In genomic region chr5:134738133-134738962, GRCh38 we compare ENCODE assay signal across 8 cellular contexts. TPM values are rescaled to one million over a fixed set of nuclear protein-coding genes. Genes with fewer than 3 reads are reported as not detected.
DNase-seq lines count a peak whose midpoint lies in the region; FAIRE-seq and TF ChIP-seq lines count a peak whose summit lies in the region.

TSS of gene CAMLG (plus strand) at chr5:134738548. CDS start at chr5:134738621, 73 bp downstream.

- H2AK5ac ChIP-seq in H9 (ENCODE audit: insufficient read length, low read length): no peak within 1 kb of the TSS

- no peak within 1 kb of the TSS for H3K56ac ChIP-seq in H9 (ENCODE audit: insufficient read length, low read depth, low read length)

- WGBS in H9 (ENCODE audit: extremely low coverage, insufficient read length, low lambda C conversion rate): no CpG with 5 or more reads among the region's 66 CpGs
- 0% methylated on average over 49 to 66 of the region's 66 CpGs for WGBS in stomach, 5 donors

- TF ChIP-seq EP300 in neural cell (conservative IDR thresholded peaks at IDR 0.05; ENCODE audit: poor library complexity, severe bottlenecking): peak; percentile 31
- TF ChIP-seq EP300 in stomach (IDR thresholded peaks at IDR 0.05): no peak

- H4K20me1 ChIP-seq in H9 (ENCODE audit: control insufficient read depth, insufficient read depth, insufficient read length) (no peaks in the 10 kb centered on the region), neural cell (ENCODE audit: insufficient read depth) (no peaks in the 10 kb centered on the region)

- peak in 2 of 4 donors; percentile 84 to 88 for TF ChIP-seq POLR2A in stomach (IDR thresholded peaks at IDR 0.05)

- peaks cover 10 to 18% (median 12%) of the 10 kb centered on the region in 3 experiments; a peak in 5 of 7 replicates for H3K36me3 Mint-ChIP-seq in H9 (ENCODE audit: insufficient read depth in 1 of 3, low read depth in 3 of 3)

- H3K79me1 ChIP-seq in H9 (ENCODE audit: insufficient read depth, low read depth, low read length, poor library complexity, severe bottlenecking): peaks cover 4% of the 10 kb centered on the region

- H3K36me3 ChIP-seq in MG63: peaks cover 17% of the 10 kb centered on the region
- H3K36me3 ChIP-seq in neural cell (ENCODE audit: insufficient read depth, low read length): no peaks in the 10 kb centered on the region
- H3K36me3 ChIP-seq in stomach: peaks cover 0 to 21% (median 9%) of the 10 kb centered on the region in 4 donors

- no peak within 1 kb of the TSS for H2BK12ac ChIP-seq in H9 (ENCODE audit: insufficient read length, low read depth, low read length)

- H3K9me3 ChIP-seq in H9 (ENCODE audit: control insufficient read depth, low read depth, low read length) (no peaks in the 10 kb centered on the region), MG63 (no peaks in the 10 kb centered on the region), neural cell (ENCODE audit: low read length) (no peaks in the 10 kb centered on the region), stomach (no peaks in the 10 kb centered on the region)

- H3F3A ChIP-seq in neural cell (ENCODE audit: insufficient read depth, low read length, poor library complexity, severe bottlenecking): peaks cover 7% of the 10 kb centered on the region

- H2AFZ ChIP-seq in H9 (ENCODE audit: low read length) (peak within 1 kb of the TSS; percentile 98), neural cell (ENCODE audit: low read depth, low read length) (peak within 1 kb of the TSS; percentile 66)

- H3K27ac ChIP-seq in H9 (ENCODE audit: insufficient read length, low read depth, low read length) (peak within 1 kb of the TSS; percentile 57), neural cell (ENCODE audit: low read length) (peak within 1 kb of the TSS; percentile 87), stomach (peak within 1 kb of the TSS; percentile 90 to 95 (median 93))

- H3K4me3 ChIP-seq in MG63: peak within 1 kb of the TSS; percentile 85
- H3K4me3 ChIP-seq in neural cell (ENCODE audit: low read length): peak within 1 kb of the TSS; percentile 74
- peak within 1 kb of the TSS; percentile 68 to 84 (median 74) for H3K4me3 ChIP-seq in stomach

- no peak within 1 kb of the TSS for H2BK15ac ChIP-seq in H9 (ENCODE audit: low read depth, low read length)

- peaks cover 2% of the 10 kb centered on the region; the same call in 1 of the 2 replicates for H3K79me2 ChIP-seq in H9 (ENCODE audit: insufficient read depth, low read length)
- peaks cover 31% of the 10 kb centered on the region for H3K79me2 ChIP-seq in neural cell (replicated peaks; ENCODE audit: insufficient read depth, low read length)

- H2BK120ac ChIP-seq in H9 (ENCODE audit: low read depth, low read length, poor library complexity, severe bottlenecking): no peak within 1 kb of the TSS

- no peak within 1 kb of the TSS; the same call in 1 of the 2 replicates for H3K4ac ChIP-seq in H9 (ENCODE audit: low read depth, low read length)

- H3K4me1 ChIP-seq in H9 (ENCODE audit: insufficient read depth, low read length): no peaks in the 10 kb centered on the region
- H3K4me1 ChIP-seq in stomach: peaks cover 11 to 46% (median 25%) of the 10 kb centered on the region in 4 donors

- peak within 1 kb of the TSS; percentile 89 for H3K4me2 ChIP-seq in H9 (ENCODE audit: insufficient read depth, insufficient read length, low read length)
- H3K4me2 ChIP-seq in neural cell (ENCODE audit: low read length): peak within 1 kb of the TSS; percentile 66

- H3K18ac ChIP-seq in H9 (ENCODE audit: insufficient read length, low read depth, low read length): peak within 1 kb of the TSS; percentile 98

- FAIRE-seq in G401.6 (lab: Jason Lieb, UNC): peak; percentile 91

- intact Hi-C loops in stomach (cut with DNase I; ENCODE audit: low total_unique reads): no loop called here

- H3K9ac ChIP-seq in H9 (ENCODE audit: extremely low read depth, insufficient read length, low read length): peak within 1 kb of the TSS; percentile 98
- H3K9ac ChIP-seq in neural cell (ENCODE audit: low read length): peak within 1 kb of the TSS; percentile 92

- no peak within 1 kb of the TSS for H2BK20ac ChIP-seq in H9 (ENCODE audit: low read depth, low read length, poor library complexity, severe bottlenecking)

- TF ChIP-seq RAD21 in neural cell (conservative IDR thresholded peaks at IDR 0.05): peak; percentile 59

- peak within 1 kb of the TSS; percentile 34 for H4K5ac ChIP-seq in H9 (ENCODE audit: insufficient read length, low read depth, low read length)

- peak within 1 kb of the TSS; percentile 32 for H4K91ac ChIP-seq in H9 (ENCODE audit: insufficient read length, low read depth, low read length)

- no peaks in the 10 kb centered on the region for H3K27me3 Mint-ChIP-seq in H9 (ENCODE audit: low read depth)

- DNase-seq in H9 (peak; percentile 99), MG63 (peak; percentile 98), SHP77 treated with DMSO at 0.1 percent for 48 hours (lab: John Stamatoyannopoulos, UW) (peak; percentile 93), activated gamma-delta T cell (lab: John Stamatoyannopoulos, UW) (peak; percentile 94), fibroblast of the conjunctiva (ENCODE audit: low read depth) (peak; percentile 96), stomach (peak; percentile 99)

- H3K23ac ChIP-seq in H9 (ENCODE audit: insufficient read length, low read depth, low read length): no peak within 1 kb of the TSS

- H3K9me3 Mint-ChIP-seq in H9: no peaks in the 10 kb centered on the region

- peak within 1 kb of the TSS; percentile 95 to 99 (median 99) for H3K27ac Mint-ChIP-seq in H9

- peak within 1 kb of the TSS; percentile 99 for H3K14ac ChIP-seq in H9 (ENCODE audit: insufficient read depth, low read length)

- TF ChIP-seq CTCF in H9 (conservative IDR thresholded peaks at IDR 0.05) (peak; percentile 87), neural cell (IDR thresholded peaks at IDR 0.05; ENCODE audit: poor library complexity, severe bottlenecking) (peak; percentile 86), stomach (IDR thresholded peaks at IDR 0.05) (peak in 3 of 7 experiments; percentile 29 to 65 (median 31))

- no peaks in the 10 kb centered on the region for H3K9me2 ChIP-seq in neural cell (ENCODE audit: insufficient read depth, low read length)

- no peak within 1 kb of the TSS for H3T11ph ChIP-seq in H9 (ENCODE audit: low read length)

- H3K27me3 ChIP-seq in H9 (ENCODE audit: insufficient read depth, low read length) (no peaks in the 10 kb centered on the region), MG63 (no peaks in the 10 kb centered on the region), neural cell (ENCODE audit: insufficient read depth, low read depth, low read length) (no peaks in the 10 kb centered on the region), stomach (no peaks in the 10 kb centered on the region)

- peak within 1 kb of the TSS; percentile 80 for H2BK5ac ChIP-seq in H9 (ENCODE audit: insufficient read length, low read length)

- no peak within 1 kb of the TSS for H4K8ac ChIP-seq in H9 (replicated peaks; ENCODE audit: insufficient read length, low read depth, low read length)

- peak within 1 kb of the TSS; percentile 93 to 96 for H3K4me3 Mint-ChIP-seq in H9

- H3K4me1 Mint-ChIP-seq in H9: peaks cover 14 to 18% of the 10 kb centered on the region in 2 experiments

- peaks cover 7% of the 10 kb centered on the region for H3K23me2 ChIP-seq in H9 (ENCODE audit: insufficient read length, low read depth, low read length, poor library complexity, severe bottlenecking)

TF ChIP-seq in neural cell, 6 proteins besides CTCF, POLR2A, EP300 and RAD21:
- TF ChIP-seq EZH2 (IDR thresholded peaks at IDR 0.05; ENCODE audit: borderline replicate concordance, insufficient read depth, low read length, poor library complexity, severe bottlenecking) (no peak), SMC3 (conservative IDR thresholded peaks at IDR 0.05; ENCODE audit: poor library complexity) (peak; percentile 72), MXI1 (conservative IDR thresholded peaks at IDR 0.05; ENCODE audit: poor library complexity, severe bottlenecking) (peak; percentile 64), REST (IDR thresholded peaks at IDR 0.05; ENCODE audit: borderline replicate concordance) (peak; percentile 84), TAF1 (IDR thresholded peaks at IDR 0.05; ENCODE audit: low read depth) (no peak), POLR2AphosphoS5 (IDR thresholded peaks at IDR 0.05) (peak; percentile 100)
TF ChIP-seq in neural cell: peak in this region for 4.

RNA-seq across cellular contexts. Expression of gene CAMLG, which starts in this region (rescaled TPM):
- 33.1 and 34.5 TPM in 2 replicates for total RNA-seq in H9 (2021)
- total RNA-seq in MG63 (2014; rRNA removed; shearing (Covaris generic); ENCODE audit: low replicate concordance): 29.8 and 59.6 TPM in 2 replicates
- polyA plus RNA-seq in neural cell: 79.0 and 104 TPM in 2 replicates
- polyA minus RNA-seq in neural cell: 61.7 and 63.1 TPM in 2 replicates
- total RNA-seq in stomach: 10 to 100 TPM; 14.2 to 46.7 (median 19.4) TPM
- 10 to 100 TPM; 26.3 to 71.0 (median 44.3) TPM for polyA plus RNA-seq in stomach

Comparison
In these comparisons a context has a peak if more than half of its experiments do, and no peak if none do; other contexts are left out.
1. Peak in every context shown above with its lines: DNase-seq, H3K4me3 ChIP-seq and H3K27ac ChIP-seq.